Comparison of ENCODE assay signal across 23 cellular contexts in genomic region chr11:102986815-102987214, GRCh38. TPM values are rescaled to one million over a fixed set of nuclear protein-coding genes. Genes with fewer than 3 reads are reported as not detected.
A peak's percentile ranks its signal among the peaks of the same experiment; 100 is the strongest.
DNase-seq lines count a peak whose midpoint lies in the region; ATAC-seq and TF ChIP-seq lines count a peak whose summit lies in the region.
"Had no signal": no experiment of that assay in that cellular context is flagged by ENCODE, and none has a peak within 500 bp of the region (broad histone marks: within the 10 kb centered on the region; RNA-seq: fewer than 3 reads in every experiment).

No MANE protein-coding gene starts in this region.

- no peak overlapping the region for H3K4me3 Mint-ChIP-seq in nephron progenitor cell
- H3K4me3 Mint-ChIP-seq: IgD-negative memory B cell, WTC11 had no signal

- H3K36me3 Mint-ChIP-seq in nephron progenitor cell (ENCODE audit: low read depth): no peaks in the 10 kb centered on the region
- H3K36me3 Mint-ChIP-seq: IgD-negative memory B cell, WTC11 had no signal

- H3K9ac ChIP-seq in mammary epithelial cell (ENCODE audit: insufficient read depth, low read length): no peak overlapping the region

- H3K27me3 ChIP-seq in MG63 (no peaks in the 10 kb centered on the region), mammary epithelial cell (ENCODE audit: insufficient read depth, low read length) (no peaks in the 10 kb centered on the region)

- TF ChIP-seq CTCF in mammary epithelial cell (conservative IDR thresholded peaks at IDR 0.05 in 1 of 2, IDR thresholded peaks at IDR 0.05 in 1 of 2; ENCODE audit: extremely low read depth in 1 of 2, insufficient read depth in 1 of 2, low read depth in 1 of 2, low read length in 2 of 2) (no peak), nephron progenitor cell (IDR thresholded peaks at IDR 0.05) (no peak)

- H3K9me3 ChIP-seq in MG63: no peaks in the 10 kb centered on the region
- H3K9me3 ChIP-seq in mammary epithelial cell (replicated peaks; ENCODE audit: insufficient read depth, low read length): no peaks in the 10 kb centered on the region
- H3K9me3 ChIP-seq: thoracic aorta had no signal

- no peaks in the 10 kb centered on the region for H3K79me2 ChIP-seq in mammary epithelial cell (ENCODE audit: insufficient read depth, low read length)

- H3K27me3 Mint-ChIP-seq in nephron progenitor cell (ENCODE audit: low read depth, poor library complexity): no peaks in the 10 kb centered on the region

- no peak overlapping the region for H2AFZ ChIP-seq in mammary epithelial cell (ENCODE audit: low read depth, low read length)

- no peaks in the 10 kb centered on the region for H3K9me3 Mint-ChIP-seq in nephron progenitor cell
- H3K9me3 Mint-ChIP-seq: activated T-helper 2 cell treated with anti-CD3 and anti-CD28 coated beads, Interferon-gamma antibody, Interleukin-2, Interleukin-4, amounts not matched to agents 10 μg/mL and 5 μg/mL and 100 μg/mL, durations not matched to agents 14 hours and 24 hours and 36 hours; IgD-negative memory B cell had no signal

- DNase-seq in MG63: peak; percentile 12
- peak; percentile 66 for DNase-seq in mammary epithelial cell
- DNase-seq in kidney tubule cell (ENCODE audit: low spot score): peak; percentile 87
- DNase-seq in NCI-H82 (lab: John Stamatoyannopoulos, UW): no peak
- DNase-seq in nephron progenitor cell: no peak
- DNase-seq: activated CD8-positive, alpha-beta memory T cell treated with anti-CD3 and anti-CD28 coated beads for 24 hours; amygdala; hypothalamus; NCI-H1048; NCI-H774; stimulated activated CD4-positive, alpha-beta T cell treated with anti-CD3 and anti-CD28 coated beads, Interleukin-2, amount 100 ng/mL, for 48 hours had no signal

- intact Hi-C loops in mammary epithelial cell (cut with micrococcal nuclease): no loop called here

- dilution Hi-C loops in mammary epithelial cell (cut with HindIII; ENCODE audit: low sequenced_read_pairs): no loop called here

- no peaks in the 10 kb centered on the region for H4K20me1 ChIP-seq in mammary epithelial cell (ENCODE audit: insufficient read depth, low read length)

- H3K4me1 ChIP-seq in mammary epithelial cell (ENCODE audit: insufficient read depth, low read length): peaks cover 16% of the 10 kb centered on the region

- H3K36me3 ChIP-seq in MG63 (no peaks in the 10 kb centered on the region), mammary epithelial cell (ENCODE audit: insufficient read depth, low read length) (no peaks in the 10 kb centered on the region)
- H3K36me3 ChIP-seq: thoracic aorta had no signal

- H3K27ac Mint-ChIP-seq in nephron progenitor cell: no peak overlapping the region
- H3K27ac Mint-ChIP-seq: activated T-helper 2 cell treated with anti-CD3 and anti-CD28 coated beads, Interferon-gamma antibody, Interleukin-2, Interleukin-4, amounts not matched to agents 10 μg/mL and 5 μg/mL and 100 μg/mL, durations not matched to agents 14 hours and 24 hours and 36 hours; IgD-negative memory B cell; WTC11 had no signal

- in situ Hi-C loops in mammary epithelial cell (cut with MboI; ENCODE audit: low sequenced_read_pairs in 2 of 2): no loop called here

- ATAC-seq in GM18868 (IDR thresholded peaks at IDR 0.05; ENCODE audit: unreplicated experiment) (peak; percentile 73), HG02678 (IDR thresholded peaks at IDR 0.05; ENCODE audit: unreplicated experiment) (no peak), GM21825 (IDR thresholded peaks at IDR 0.05; ENCODE audit: unreplicated experiment) (no peak)
- ATAC-seq: sciatic nerve, WTC11 had no signal

- 95% methylated on average over 2 of the region's 2 CpGs for WGBS in mammary epithelial cell (ENCODE audit: low coverage, missing lambda C conversion rate)

- no peak overlapping the region for H3K4me2 ChIP-seq in mammary epithelial cell (ENCODE audit: insufficient read depth, low read depth, low read length)

- H3K4me3 ChIP-seq in MG63 (no peak overlapping the region), mammary epithelial cell (replicated peaks in 1 of 3; ENCODE audit: insufficient read depth in 1 of 3, low read depth in 2 of 3, low read length in 3 of 3) (no peak overlapping the region)
- H3K4me3 ChIP-seq: coronary artery, thoracic aorta had no signal

- BruUV-seq in mammary epithelial cell (replicated peaks; lab: Mats Ljungman, UMichigan): no TSS peak

- CTCF ChIA-PET in mammary epithelial cell (lab: Charles Lee; ENCODE audit: low non-redundant PET): no interaction called here

- H3K4me1 Mint-ChIP-seq in nephron progenitor cell: peaks cover 4% of the 10 kb centered on the region
- H3K4me1 Mint-ChIP-seq: IgD-negative memory B cell had no signal

- H3K27ac ChIP-seq in mammary epithelial cell (ENCODE audit: insufficient read depth, low read depth, low read length): no peak overlapping the region
- H3K27ac ChIP-seq: coronary artery, epithelial cell of prostate, RWPE1, thoracic aorta had no signal

RNA-seq across cellular contexts. Expression of gene MMP13, which starts 31.3 kb away (rescaled TPM):
- not detected in 2 replicates for total RNA-seq in MG63 (2014; rRNA removed; shearing (Covaris generic); ENCODE audit: low replicate concordance)
- under 1 TPM in 1 of 2 donors, not detected in 1; 0.35 TPM for total RNA-seq in mammary epithelial cell
- 0.06 TPM for polyA plus RNA-seq in mammary epithelial cell
- polyA minus RNA-seq in mammary epithelial cell: not detected
- total RNA-seq: activated T-helper 2 cell treated with anti-CD3 and anti-CD28 coated beads, Interferon-gamma antibody, Interleukin-2, Interleukin-4, amounts not matched to agents 10 μg/mL and 5 μg/mL and 100 μg/mL, durations not matched to agents 14 hours and 24 hours and 36 hours; omental fat pad; sciatic nerve; thoracic aorta; WTC11 had no signal
- polyA plus RNA-seq: IgD-negative memory B cell had no signal

Comparison
In these comparisons a context has a peak if more than half of its experiments do, and no peak if none do; other contexts are left out.
1. DNase-seq: peak in MG63 (single experiment), mammary epithelial cell (single experiment) and kidney tubule cell (single experiment); none in NCI-H82 (single experiment) and nephron progenitor cell (single experiment).